ENCODE assay signal across 19 cellular contexts in the genomic region with DNA sequence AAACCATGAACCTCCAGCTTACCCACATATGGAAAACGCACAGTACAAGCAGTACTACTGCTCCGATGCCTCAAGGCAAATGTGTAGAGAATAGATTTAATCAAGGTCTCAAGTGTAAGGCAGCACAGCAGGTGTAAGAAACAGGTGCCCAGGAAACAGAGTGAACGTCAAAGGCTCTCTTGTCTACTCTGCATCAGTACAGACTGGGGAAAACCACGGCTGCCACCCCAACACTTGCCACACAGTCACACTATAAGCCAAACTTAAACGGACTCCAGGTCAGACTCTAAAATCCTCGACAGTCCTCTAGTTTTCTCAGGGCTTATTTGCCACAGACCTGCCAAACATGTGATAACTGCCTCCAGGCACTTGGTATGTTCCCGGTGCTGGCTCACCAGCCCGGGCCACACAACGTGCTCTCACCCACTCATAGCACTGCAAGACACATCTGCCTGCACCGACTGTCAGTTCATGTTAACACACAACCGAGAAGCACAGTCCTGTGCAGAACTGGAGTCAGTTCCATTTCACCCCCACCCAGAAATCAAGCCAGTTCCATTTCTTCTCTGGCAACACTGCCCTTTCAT. TPM values are rescaled to one million over a fixed set of nuclear protein-coding genes. Genes with fewer than 3 reads are reported as not detected.
"Had no signal": no experiment of that assay in that cellular context is flagged by ENCODE, and none has a peak within 500 bp of the region (broad histone marks: within the 10 kb centered on the region; RNA-seq: fewer than 3 reads in every experiment).

No MANE protein-coding gene starts in this region.

- H3K27me3 ChIP-seq: dorsolateral prefrontal cortex, ovary had no signal

- H3K4me1 Mint-ChIP-seq: stimulated activated memory B cell treated with anti-CD40 and anti-IgM and Interleukin-4, amounts not matched to agents 10 μg/mL and 1 μg/mL and 100 μg/mL, for 72 hours had no signal

- H3K4me3 ChIP-seq: dorsolateral prefrontal cortex, ovary had no signal

- DNase-seq: activated CD8-positive, alpha-beta memory T cell treated with anti-CD3 and anti-CD28 coated beads, Interleukin-2, amount 10 ng/mL, durations not matched to agents 7 days and 5 days; activated gamma-delta T cell; activated T-cell treated with anti-CD3 and anti-CD28 coated beads, Interleukin-2, amount 50 U/mL, for 4 hours; mammary epithelial cell; ovary; retina; SK-N-SH; substantia nigra; T-helper 1 cell had no signal

- H3K36me3 ChIP-seq: ovary had no signal

- H3K9me3 ChIP-seq: ovary, SK-N-SH had no signal

- ATAC-seq: activated CD8-positive, alpha-beta memory T cell treated with anti-CD3 and anti-CD28 coated beads, Interleukin-2, amount 10 ng/mL, durations not matched to agents 7 days and 5 days; activated T-cell treated with anti-CD3 and anti-CD28 coated beads, Interleukin-2, amount 50 U/mL, for 4 hours; natural killer cell treated with Interleukin-12 subunit alpha and Interleukin-12 subunit beta and Interleukin-15 and Interleukin-18, amount 100 ng/mL, for 72 hours; stimulated activated memory B cell treated with anti-CD40 and anti-IgM and Interleukin-4, amounts not matched to agents 10 μg/mL and 1 μg/mL and 100 μg/mL, for 72 hours had no signal

- H3K4me3 Mint-ChIP-seq: activated CD8-positive, alpha-beta memory T cell treated with anti-CD3 and anti-CD28 coated beads, Interleukin-2, amount 10 ng/mL, durations not matched to agents 7 days and 5 days; activated naive CD8-positive, alpha-beta T cell; activated T-cell treated with anti-CD3 and anti-CD28 coated beads, Interleukin-2, amount 50 U/mL, for 4 hours; natural killer cell treated with Interleukin-12 subunit alpha and Interleukin-12 subunit beta and Interleukin-15 and Interleukin-18, amount 100 ng/mL, for 72 hours; stimulated activated memory B cell treated with anti-CD40 and anti-IgM and Interleukin-4, amounts not matched to agents 10 μg/mL and 1 μg/mL and 100 μg/mL, for 72 hours; type B pancreatic cell had no signal

- H3K27me3 Mint-ChIP-seq: activated CD8-positive, alpha-beta memory T cell treated with anti-CD3 and anti-CD28 coated beads, Interleukin-2, amount 10 ng/mL, durations not matched to agents 7 days and 5 days; activated naive CD8-positive, alpha-beta T cell; natural killer cell treated with Interleukin-12 subunit alpha and Interleukin-12 subunit beta and Interleukin-15 and Interleukin-18, amount 100 ng/mL, for 72 hours; stimulated activated memory B cell treated with anti-CD40 and anti-IgM and Interleukin-4, amounts not matched to agents 10 μg/mL and 1 μg/mL and 100 μg/mL, for 72 hours; type B pancreatic cell had no signal

- H3K27ac Mint-ChIP-seq: activated CD8-positive, alpha-beta memory T cell treated with anti-CD3 and anti-CD28 coated beads, Interleukin-2, amount 10 ng/mL, durations not matched to agents 7 days and 5 days; activated naive CD8-positive, alpha-beta T cell; natural killer cell treated with Interleukin-12 subunit alpha and Interleukin-12 subunit beta and Interleukin-15 and Interleukin-18, amount 100 ng/mL, for 72 hours; stimulated activated memory B cell treated with anti-CD40 and anti-IgM and Interleukin-4, amounts not matched to agents 10 μg/mL and 1 μg/mL and 100 μg/mL, for 72 hours had no signal

- FAIRE-seq: TTC549 had no signal

- H3K9me3 Mint-ChIP-seq: activated T-cell treated with anti-CD3 and anti-CD28 coated beads, Interleukin-2, amount 50 U/mL, for 4 hours; natural killer cell treated with Interleukin-12 subunit alpha and Interleukin-12 subunit beta and Interleukin-15 and Interleukin-18, amount 100 ng/mL, for 72 hours; stimulated activated memory B cell treated with anti-CD40 and anti-IgM and Interleukin-4, amounts not matched to agents 10 μg/mL and 1 μg/mL and 100 μg/mL, for 72 hours; type B pancreatic cell had no signal

- H3K4me2 ChIP-seq: SK-N-SH had no signal

- H3K27ac ChIP-seq: dorsolateral prefrontal cortex, ovary had no signal

- H3K9ac ChIP-seq: SK-N-SH had no signal

RNA-seq across cellular contexts. Expression of a gene that starts 44.4 kb away (rescaled TPM):
- total RNA-seq: activated CD8-positive, alpha-beta memory T cell treated with anti-CD3 and anti-CD28 coated beads, Interleukin-2, amount 10 ng/mL, durations not matched to agents 7 days and 5 days; activated T-cell treated with anti-CD3 and anti-CD28 coated beads, Interleukin-2, amount 50 U/mL, for 4 hours; chondrocyte; dorsolateral prefrontal cortex; fibroblast of villous mesenchyme; mammary epithelial cell; mucosa of gallbladder; natural killer cell treated with Interleukin-12 subunit alpha and Interleukin-12 subunit beta and Interleukin-15 and Interleukin-18, amount 100 ng/mL, for 72 hours had no signal
- polyA plus RNA-seq: esophagus, mammary epithelial cell, ovary, SK-N-SH had no signal
